Comparison of ENCODE assay signal across 31 cellular contexts in genomic region chr16:5005916-5006315, GRCh38. TPM values are rescaled to one million over a fixed set of nuclear protein-coding genes. Genes with fewer than 3 reads are reported as not detected.
"Had no signal": no experiment of that assay in that cellular context is flagged by ENCODE, and none has a peak within 500 bp of the region (broad histone marks: within the 10 kb centered on the region; RNA-seq: fewer than 3 reads in every experiment).

No MANE protein-coding gene starts in this region.

- H3K27me3 ChIP-seq: neural progenitor cell, uterus had no signal

- H3K9me3 ChIP-seq: psoas muscle, thoracic aorta, uterus had no signal

- H3K4me3 ChIP-seq: lung, neural progenitor cell, psoas muscle, thoracic aorta, uterus had no signal

- FAIRE-seq: colon, keratinocyte, TTC549 had no signal

- H3K27ac ChIP-seq: neural progenitor cell, parathyroid adenoma, psoas muscle, thoracic aorta, uterus, WERI-Rb-1 had no signal

- H3K36me3 ChIP-seq: neural progenitor cell, thoracic aorta, uterus, WERI-Rb-1 had no signal

- ATAC-seq: activated CD4-positive, CD25-positive, alpha-beta regulatory T cell treated with anti-CD3 and anti-CD28 coated beads, Interleukin-2, amount 50 U/mL, for 24 hours; effector memory CD8-positive, alpha-beta T cell; left lobe of liver; natural killer cell; psoas muscle; stimulated activated naive CD8-positive, alpha-beta T cell treated with anti-CD3 and anti-CD28 coated beads, Interleukin-15, Interleukin-2, amounts not matched to agents 100 U/mL and 50 U/mL, for 24 hours had no signal

- H3K4me1 ChIP-seq: parathyroid adenoma, psoas muscle, uterus had no signal

- DNase-seq: activated CD4-positive, alpha-beta memory T cell treated with anti-CD3 and anti-CD28 coated beads for 36 hours; activated CD4-positive, alpha-beta T cell treated with anti-CD3 and anti-CD28 coated beads, Interleukin-2, amount 10 ng/mL, durations not matched to agents 24 days and 14 days; activated CD8-positive, alpha-beta memory T cell treated with anti-CD3 and anti-CD28 coated beads, Interleukin-2, amount 50 U/mL, for 4 hours; activated effector memory CD4-positive, alpha-beta T cell treated with anti-CD3 and anti-CD28 coated beads, Interleukin-2, amount 50 U/mL, for 16 hours; activated naive CD4-positive, alpha-beta T cell treated with anti-CD3 and anti-CD28 coated beads for 36 hours; activated naive CD8-positive, alpha-beta T cell treated with anti-CD3 and anti-CD28 coated beads, Interleukin-2, amount 10 ng/mL, durations not matched to agents 7 days and 5 days; activated T-cell treated with anti-CD3 and anti-CD28 coated beads, Interleukin-2, amount 50 U/mL, for 1 hour; central memory CD4-positive, alpha-beta T cell; effector memory CD8-positive, alpha-beta T cell; erythroblast; mesendoderm; natural killer cell; occipital lobe; psoas muscle; stimulated activated CD4-positive, alpha-beta T cell treated with anti-CD3 and anti-CD28 coated beads, Interleukin-2, amount 100 ng/mL, for 48 hours; stimulated activated naive CD8-positive, alpha-beta T cell treated with anti-CD3 and anti-CD28 coated beads, Interleukin-15, Interleukin-2, amounts not matched to agents 100 U/mL and 50 U/mL, for 24 hours; uterus; WERI-Rb-1 had no signal

RNA-seq across cellular contexts. Expression of gene SEC14L5, which starts 47.8 kb away (rescaled TPM):
- total RNA-seq: activated CD4-positive, alpha-beta T cell treated with anti-CD3 and anti-CD28 coated beads, Interleukin-2, amount 10 ng/mL, durations not matched to agents 24 days and 14 days; activated CD8-positive, alpha-beta memory T cell treated with anti-CD3 and anti-CD28 coated beads for 36 hours; activated naive CD4-positive, alpha-beta T cell treated with anti-CD3 and anti-CD28 coated beads for 36 hours; activated T-helper 1 cell treated with anti-CD3 and anti-CD28 coated beads, Interleukin-12 subunit alpha, Interleukin-12 subunit beta, Interleukin-2, Interleukin-4 antibody, amounts not matched to agents 30 ng/mL and 10 ng/mL and 1 ng/mL, durations not matched to agents 14 hours and 24 hours and 36 hours; T-helper 1 cell treated with Interleukin-12 subunit alpha and Interleukin-12 subunit beta and Interleukin-4 antibody, amounts not matched to agents 30 ng/mL and 1 ng/mL, for 36 hours had no signal

RNA-seq across cellular contexts. Expression of gene C16orf89, which starts 59.8 kb away (rescaled TPM):
- total RNA-seq: activated CD4-positive, alpha-beta memory T cell treated with anti-CD3 and anti-CD28 coated beads for 36 hours; activated CD4-positive, alpha-beta T cell treated with anti-CD3 and anti-CD28 coated beads, Interleukin-2, amount 10 ng/mL, durations not matched to agents 24 days and 14 days; activated CD8-positive, alpha-beta memory T cell treated with anti-CD3 and anti-CD28 coated beads for 36 hours; activated naive CD4-positive, alpha-beta T cell treated with anti-CD3 and anti-CD28 coated beads for 36 hours; activated naive CD8-positive, alpha-beta T cell treated with anti-CD3 and anti-CD28 coated beads, Interleukin-2, amount 10 ng/mL, durations not matched to agents 7 days and 5 days; activated T-helper 1 cell treated with anti-CD3 and anti-CD28 coated beads, Interleukin-12 subunit alpha, Interleukin-12 subunit beta, Interleukin-2, Interleukin-4 antibody, amounts not matched to agents 30 ng/mL and 10 ng/mL and 1 ng/mL, durations not matched to agents 14 hours and 24 hours and 36 hours; left lobe of liver; mononuclear cell; natural killer cell; T-helper 1 cell treated with Interleukin-12 subunit alpha and Interleukin-12 subunit beta and Interleukin-4 antibody, amounts not matched to agents 30 ng/mL and 1 ng/mL, for 36 hours had no signal
